Comparison of ENCODE assay signal across 1 cellular context in the genomic region with DNA sequence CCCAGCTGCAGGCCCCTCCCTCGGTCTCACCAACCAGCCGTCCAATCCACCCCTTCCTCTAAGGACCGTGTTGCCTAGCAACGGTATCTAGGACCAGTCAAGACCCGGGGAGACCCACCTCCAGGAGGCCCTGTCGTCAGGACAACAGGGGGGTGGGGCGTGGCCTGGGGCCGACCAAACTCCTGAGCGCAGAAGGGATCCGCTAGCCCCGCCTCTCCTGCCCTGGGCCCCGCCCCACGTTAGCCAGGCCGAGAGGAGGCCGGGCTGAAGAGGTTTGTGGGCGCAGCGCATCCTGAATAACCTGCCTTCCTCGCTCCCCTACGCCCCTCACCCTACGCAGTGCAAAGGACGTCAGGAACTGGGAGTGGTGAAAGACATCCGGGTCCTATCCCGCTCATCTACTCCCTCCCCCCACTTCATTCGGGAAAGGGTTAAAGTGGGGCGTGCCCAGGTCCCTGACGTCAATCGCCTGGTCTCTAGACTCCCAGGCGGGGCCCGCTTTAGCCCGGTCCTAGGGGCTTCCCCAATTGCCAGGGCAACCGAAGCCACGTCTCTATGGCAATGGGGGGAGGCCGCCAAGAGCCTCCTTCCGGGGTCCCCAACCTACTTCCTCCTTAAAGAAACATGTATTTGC.
TF ChIP-seq lines count a peak whose summit lies in the region.

No MANE protein-coding gene starts in this region.

TF ChIP-seq in HepG2, 621 proteins besides CTCF, POLR2A, EP300 and RAD21:
- TF ChIP-seq HMG20B (CRISPR knock-in tag; conservative IDR thresholded peaks at IDR 0.05) (no peak), ELF3 (CRISPR knock-in tag; IDR thresholded peaks at IDR 0.05) (no peak), ZNF569 (CRISPR knock-in tag; IDR thresholded peaks at IDR 0.05; ENCODE audit: borderline replicate concordance) (no peak), RFX1 (IDR thresholded peaks at IDR 0.05) (0 out of 2 replicates have a peak, but pooled peaks have one; percentile 37)
- TF ChIP-seq, protein P1, sequence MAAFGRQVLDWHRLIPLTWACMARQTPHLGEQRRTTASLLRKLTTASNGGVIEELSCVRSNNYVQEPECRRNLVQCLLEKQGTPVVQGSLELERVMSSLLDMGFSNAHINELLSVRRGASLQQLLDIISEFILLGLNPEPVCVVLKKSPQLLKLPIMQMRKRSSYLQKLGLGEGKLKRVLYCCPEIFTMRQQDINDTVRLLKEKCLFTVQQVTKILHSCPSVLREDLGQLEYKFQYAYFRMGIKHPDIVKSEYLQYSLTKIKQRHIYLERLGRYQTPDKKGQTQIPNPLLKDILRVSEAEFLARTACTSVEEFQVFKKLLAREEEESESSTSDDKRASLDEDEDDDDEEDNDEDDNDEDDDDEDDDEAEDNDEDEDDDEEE (CRISPR knock-in tag; IDR thresholded peaks at IDR 0.05), result no peak
